Comparison of ENCODE assay signal across 16 cellular contexts in genomic region chr1:234893359-234893724, GRCh38.
DNase-seq lines count a peak whose midpoint lies in the region; ATAC-seq, FAIRE-seq and TF ChIP-seq lines count a peak whose summit lies in the region.
"Had no signal": no experiment of that assay in that cellular context is flagged by ENCODE, and none has a peak within 500 bp of the region (broad histone marks: within the 10 kb centered on the region; RNA-seq: fewer than 3 reads in every experiment).

No MANE protein-coding gene starts in this region.

- no peak for TF ChIP-seq EP300 in suprapubic skin (IDR thresholded peaks at IDR 0.05)

- H3K4me3 Mint-ChIP-seq in activated naive CD8-positive, alpha-beta T cell treated with anti-CD3 and anti-CD28 coated beads, Interleukin-2, amount 50 U/mL, for 24 hours: no peak overlapping the region
- H3K4me3 Mint-ChIP-seq: CD4-positive, alpha-beta T cell had no signal

- no peak overlapping the region for H3K4me3 ChIP-seq in left ventricle myocardium inferior
- H3K4me3 ChIP-seq in suprapubic skin: no peak overlapping the region
- H3K4me3 ChIP-seq: hepatocyte, thoracic aorta had no signal

- DNase-seq in left ventricle myocardium inferior (no peak), left ventricle myocardium superior (no peak), myocyte (ENCODE audit: low read depth) (peak; percentile 81), suprapubic skin (ENCODE audit: low spot score in 2 of 2) (no peak), OCI-M2 (lab: John Stamatoyannopoulos, UW; ENCODE audit: unreplicated experiment) (no peak), GM19239 (ENCODE audit: insufficient read length, low spot score) (no peak)
- DNase-seq in activated naive CD8-positive, alpha-beta T cell treated with anti-CD3 and anti-CD28 coated beads, Interleukin-2, amount 50 U/mL, for 24 hours: no peak
- DNase-seq in activated T-cell treated with anti-CD3 and anti-CD28 coated beads, Interleukin-2, amount 50 U/mL, for 1 hour: no peak
- DNase-seq: CD4-positive, alpha-beta T cell; islet precursor cell; NCI-H748 treated with DMSO at 0.1 percent for 48 hours; SK-N-SH; T-helper 9 cell had no signal

- no peaks in the 10 kb centered on the region for H3K9me3 ChIP-seq in left ventricle myocardium inferior (replicated peaks)
- no peaks in the 10 kb centered on the region for H3K9me3 ChIP-seq in suprapubic skin
- H3K9me3 ChIP-seq: SK-N-SH, thoracic aorta had no signal

- peaks cover 3% of the 10 kb centered on the region for H3K9me3 Mint-ChIP-seq in activated naive CD8-positive, alpha-beta T cell treated with anti-CD3 and anti-CD28 coated beads, Interleukin-2, amount 50 U/mL, for 24 hours
- H3K9me3 Mint-ChIP-seq: CD4-positive, alpha-beta T cell had no signal

- TF ChIP-seq CTCF in left ventricle myocardium inferior (IDR thresholded peaks at IDR 0.05; ENCODE audit: borderline replicate concordance) (no peak), suprapubic skin (IDR thresholded peaks at IDR 0.05) (no peak)

- TF ChIP-seq POLR2A in suprapubic skin (IDR thresholded peaks at IDR 0.05): no peak

- peaks cover 1% of the 10 kb centered on the region for H3K36me3 Mint-ChIP-seq in activated naive CD8-positive, alpha-beta T cell treated with anti-CD3 and anti-CD28 coated beads, Interleukin-2, amount 50 U/mL, for 24 hours (ENCODE audit: low read depth)

- no peak for ATAC-seq in left ventricle myocardium superior
- ATAC-seq in activated naive CD8-positive, alpha-beta T cell treated with anti-CD3 and anti-CD28 coated beads, Interleukin-2, amount 50 U/mL, for 24 hours: no peak

- WGBS in suprapubic skin: 91% methylated on average over 6 of the region's 6 CpGs

- peaks cover 3% of the 10 kb centered on the region for H3K27me3 Mint-ChIP-seq in activated naive CD8-positive, alpha-beta T cell treated with anti-CD3 and anti-CD28 coated beads, Interleukin-2, amount 50 U/mL, for 24 hours
- H3K27me3 Mint-ChIP-seq: CD4-positive, alpha-beta T cell had no signal

- intact Hi-C loops in left ventricle myocardium inferior (cut with micrococcal nuclease) (no loop called here), left ventricle myocardium superior (cut with micrococcal nuclease) (no loop called here)

- H3K27ac ChIP-seq in left ventricle myocardium inferior (replicated peaks): peak overlapping the region; percentile 67
- H3K27ac ChIP-seq in suprapubic skin: peak overlapping the region; percentile 72
- H3K27ac ChIP-seq: HL-60, thoracic aorta had no signal

- peaks cover 32% of the 10 kb centered on the region for H3K4me1 Mint-ChIP-seq in activated naive CD8-positive, alpha-beta T cell treated with anti-CD3 and anti-CD28 coated beads, Interleukin-2, amount 50 U/mL, for 24 hours

- H3K27me3 ChIP-seq in left ventricle myocardium inferior (ENCODE audit: low read depth) (no peaks in the 10 kb centered on the region), suprapubic skin (no peaks in the 10 kb centered on the region)
- H3K27me3 ChIP-seq: hepatocyte had no signal

- no peak for FAIRE-seq in GM19239 (lab: Jason Lieb, UNC)

- H3K27ac Mint-ChIP-seq in activated naive CD8-positive, alpha-beta T cell treated with anti-CD3 and anti-CD28 coated beads, Interleukin-2, amount 50 U/mL, for 24 hours: peak overlapping the region; percentile 46
- H3K27ac Mint-ChIP-seq: CD4-positive, alpha-beta T cell had no signal

- H3K4me1 ChIP-seq in left ventricle myocardium inferior: peaks cover 47% of the 10 kb centered on the region
- peaks cover 14% of the 10 kb centered on the region for H3K4me1 ChIP-seq in suprapubic skin

- no peaks in the 10 kb centered on the region for H3K36me3 ChIP-seq in left ventricle myocardium inferior
- no peaks in the 10 kb centered on the region for H3K36me3 ChIP-seq in suprapubic skin
- H3K36me3 ChIP-seq: thoracic aorta had no signal
